ENCODE assay signal across 8 cellular contexts in the genomic region with DNA sequence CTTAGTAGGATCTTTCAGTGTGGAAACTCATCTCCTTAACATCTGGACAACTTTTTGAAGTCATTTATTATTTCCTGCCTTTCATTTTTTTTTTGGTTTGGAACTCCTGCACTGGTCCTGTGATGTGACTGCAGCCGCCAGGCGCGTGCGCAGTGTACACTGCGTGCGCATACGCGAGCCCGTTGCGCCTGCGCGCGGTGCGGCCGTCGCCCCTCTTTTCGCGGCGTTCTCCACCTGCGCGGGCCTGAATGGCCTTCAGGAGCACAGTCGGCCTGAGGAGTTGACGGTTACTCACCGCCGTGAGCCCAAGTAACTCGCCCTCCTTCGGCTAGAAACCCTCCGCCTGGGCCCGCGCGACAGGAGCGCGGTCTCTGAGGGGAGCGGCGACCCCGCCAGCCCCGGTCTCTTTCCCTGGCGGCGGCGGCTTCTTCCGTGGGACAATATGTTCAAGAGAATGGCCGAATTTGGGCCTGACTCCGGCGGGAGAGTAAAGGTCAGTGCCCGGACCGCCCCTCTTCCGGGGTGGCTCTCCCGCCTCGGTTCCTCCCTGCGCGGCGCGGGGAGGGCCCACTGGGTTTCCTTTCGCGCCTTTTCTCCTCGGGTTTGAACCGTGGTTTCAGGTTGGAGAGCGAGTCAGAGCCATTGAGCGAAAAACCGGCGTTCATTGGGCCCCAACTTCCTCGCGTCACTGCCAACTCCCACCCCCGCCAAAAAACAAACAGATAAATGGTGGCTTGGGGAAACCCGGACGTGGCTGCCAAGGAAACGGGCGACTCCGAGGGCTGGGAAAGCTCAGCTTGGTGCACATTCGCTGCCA. TPM values are rescaled to one million over a fixed set of nuclear protein-coding genes. Genes with fewer than 3 reads are reported as not detected.
A peak's percentile ranks its signal among the peaks of the same experiment; 100 is the strongest.
DNase-seq lines count a peak whose midpoint lies in the region; TF ChIP-seq lines count a peak whose summit lies in the region.

A gene (plus strand): TSS at position 213 of the 817 bp plus-strand sequence. CDS start 230 bp downstream, at position 443.

- H3K4me1 Mint-ChIP-seq in activated naive CD4-positive, alpha-beta T cell treated with anti-CD3 and anti-CD28 coated beads, Interleukin-2, amount 10 ng/mL, durations not matched to agents 7 days and 5 days: peaks cover 38% of the 10 kb centered on the region

- H3K27ac Mint-ChIP-seq in activated naive CD4-positive, alpha-beta T cell treated with anti-CD3 and anti-CD28 coated beads, Interleukin-2, amount 10 ng/mL, durations not matched to agents 7 days and 5 days: peak within 1 kb of the TSS; percentile 94

- POLR2A ChIA-PET in HEK293T (lab: Yijun Ruan, JAX): interaction anchor here (0.7 kb wide), 1 partner anchor 221 kb away, joined by 3 read pairs; no protein-coding TSS in a partner anchor

- H3K4me3 Mint-ChIP-seq in activated naive CD4-positive, alpha-beta T cell treated with anti-CD3 and anti-CD28 coated beads, Interleukin-2, amount 10 ng/mL, durations not matched to agents 7 days and 5 days: peak within 1 kb of the TSS; percentile 89

- peaks cover 3% of the 10 kb centered on the region for H3K27me3 Mint-ChIP-seq in activated naive CD4-positive, alpha-beta T cell treated with anti-CD3 and anti-CD28 coated beads, Interleukin-2, amount 10 ng/mL, durations not matched to agents 7 days and 5 days

- H3K36me3 Mint-ChIP-seq in activated naive CD4-positive, alpha-beta T cell treated with anti-CD3 and anti-CD28 coated beads, Interleukin-2, amount 10 ng/mL, durations not matched to agents 7 days and 5 days: peaks cover 16% of the 10 kb centered on the region

- no peaks in the 10 kb centered on the region for H3K9me3 Mint-ChIP-seq in activated naive CD4-positive, alpha-beta T cell treated with anti-CD3 and anti-CD28 coated beads, Interleukin-2, amount 10 ng/mL, durations not matched to agents 7 days and 5 days

- CTCF ChIA-PET in HEK293T (lab: Yijun Ruan, JAX): no interaction called here
- CTCF ChIA-PET in activated naive CD4-positive, alpha-beta T cell treated with anti-CD3 and anti-CD28 coated beads, Interleukin-2, amount 10 ng/mL, durations not matched to agents 7 days and 5 days (lab: Charles Lee): interaction anchor here (1.3 to 3.2 kb wide), 4 partner anchors 35 to 280 kb away, joined by 3 to 52 read pairs (median 16); no protein-coding TSS in a partner anchor

- H3K27ac ChIP-seq in temporal lobe (ENCODE audit: low read depth, low read length): peak within 1 kb of the TSS; percentile 87

- DNase-seq in GF-D8 (lab: John Stamatoyannopoulos, UW) (peak; percentile 77), HEK293T (ENCODE audit: extremely low spot score) (peak; percentile 89), MV-4-11 (lab: John Stamatoyannopoulos, UW) (peak; percentile 90), SK-N-DZ (ENCODE audit: low spot score) (peak; percentile 94), globus pallidus (ENCODE audit: low spot score) (peak; percentile 81), occipital lobe (lab: John Stamatoyannopoulos, UW) (peak; percentile 73)
- DNase-seq in activated naive CD4-positive, alpha-beta T cell treated with anti-CD3 and anti-CD28 coated beads, Interleukin-2, amount 10 ng/mL, durations not matched to agents 7 days and 5 days: peak; percentile 93

TF ChIP-seq in HEK293T, 16 proteins besides CTCF, POLR2A, EP300 and RAD21:
- TF ChIP-seq NFRKB (IDR thresholded peaks at IDR 0.05): no peak
- TF ChIP-seq L3MBTL2 (conservative IDR thresholded peaks at IDR 0.05): peak; percentile 93
- TF ChIP-seq SP1 (IDR thresholded peaks at IDR 0.05): no peak
- TF ChIP-seq SUZ12 (IDR thresholded peaks at IDR 0.05): no peak
- TF ChIP-seq ZNF384 (IDR thresholded peaks at IDR 0.05): 0 out of 2 replicates have a peak, but pooled peaks have one; percentile 70
- TF ChIP-seq, protein P1, sequence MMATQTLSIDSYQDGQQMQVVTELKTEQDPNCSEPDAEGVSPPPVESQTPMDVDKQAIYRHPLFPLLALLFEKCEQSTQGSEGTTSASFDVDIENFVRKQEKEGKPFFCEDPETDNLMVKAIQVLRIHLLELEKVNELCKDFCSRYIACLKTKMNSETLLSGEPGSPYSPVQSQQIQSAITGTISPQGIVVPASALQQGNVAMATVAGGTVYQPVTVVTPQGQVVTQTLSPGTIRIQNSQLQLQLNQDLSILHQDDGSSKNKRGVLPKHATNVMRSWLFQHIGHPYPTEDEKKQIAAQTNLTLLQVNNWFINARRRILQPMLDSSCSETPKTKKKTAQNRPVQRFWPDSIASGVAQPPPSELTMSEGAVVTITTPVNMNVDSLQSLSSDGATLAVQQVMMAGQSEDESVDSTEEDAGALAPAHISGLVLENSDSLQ (IDR thresholded peaks at IDR 0.05): peak; percentile 91
- peak; percentile 65 for TF ChIP-seq ELF4 (IDR thresholded peaks at IDR 0.05)

RNA-seq across cellular contexts. Expression of the gene that starts here (rescaled TPM):
- 75.6 and 163 TPM in 2 replicates for polyA plus RNA-seq in SK-N-DZ (2014; cell fraction: cytosol; rRNA removed)
- polyA plus RNA-seq in SK-N-DZ (2014; cell fraction: nucleus; rRNA removed): 67.5 and 93.0 TPM in 2 replicates
- total RNA-seq in occipital lobe: 31.5 TPM
- 23.4 TPM for total RNA-seq in temporal lobe

Comparison
In these comparisons a context has a peak if more than half of its experiments do, and no peak if none do; other contexts are left out.
1. Peak in every context shown above with its lines: DNase-seq and H3K27ac ChIP-seq.